1 cellular context compared by ENCODE assay signal in genomic region chr1:3939242-3940080, GRCh38.
TF ChIP-seq lines count a peak whose summit lies in the region.

No MANE protein-coding gene starts in this region.

TF ChIP-seq in HepG2, 621 proteins besides CTCF, POLR2A, EP300 and RAD21 (continued from another document):
- no peak for TF ChIP-seq ARID5B (CRISPR knock-in tag; IDR thresholded peaks at IDR 0.05)
- no peak for TF ChIP-seq ZNF747 (CRISPR knock-in tag; IDR thresholded peaks at IDR 0.05; ENCODE audit: borderline replicate concordance)
- TF ChIP-seq NFYC (CRISPR knock-in tag; IDR thresholded peaks at IDR 0.05) = peak; percentile 49; the same call in 1 of the 2 replicates
- TF ChIP-seq ZNF329 (CRISPR knock-in tag; IDR thresholded peaks at IDR 0.05; ENCODE audit: low read depth) = 0 out of 2 replicates have a peak, but pooled peaks have one; percentile 83
- TF ChIP-seq NRL (CRISPR knock-in tag; IDR thresholded peaks at IDR 0.05; ENCODE audit: borderline replicate concordance) = no peak
- no peak for TF ChIP-seq ZNF142 (CRISPR knock-in tag; IDR thresholded peaks at IDR 0.05)
- no peak for TF ChIP-seq AKAP8 (CRISPR knock-in tag; IDR thresholded peaks at IDR 0.05)
- no peak for TF ChIP-seq TCF7 (IDR thresholded peaks at IDR 0.05; ENCODE audit: low read depth)
- no peak for TF ChIP-seq DR1 (CRISPR knock-in tag; IDR thresholded peaks at IDR 0.05)
- no peak for TF ChIP-seq ZNF839 (CRISPR knock-in tag; IDR thresholded peaks at IDR 0.05; ENCODE audit: borderline replicate concordance)
- TF ChIP-seq NFYB (CRISPR knock-in tag; IDR thresholded peaks at IDR 0.05) = peak; percentile 53; the same call in 1 of the 2 replicates
- no peak for TF ChIP-seq NFE2L1 (CRISPR knock-in tag; IDR thresholded peaks at IDR 0.05; ENCODE audit: borderline replicate concordance)
- TF ChIP-seq ZBTB7A (CRISPR knock-in tag; IDR thresholded peaks at IDR 0.05) = no peak
- no peak for TF ChIP-seq TFDP2 (CRISPR knock-in tag; IDR thresholded peaks at IDR 0.05)
- TF ChIP-seq ZNF816 (CRISPR knock-in tag; IDR thresholded peaks at IDR 0.05; ENCODE audit: borderline replicate concordance) = no peak
- TF ChIP-seq ATF7 (IDR thresholded peaks at IDR 0.05) = no peak
- no peak for TF ChIP-seq ATF7 (CRISPR knock-in tag; IDR thresholded peaks at IDR 0.05)
